17 cellular contexts compared by ENCODE assay signal in the genomic region with DNA sequence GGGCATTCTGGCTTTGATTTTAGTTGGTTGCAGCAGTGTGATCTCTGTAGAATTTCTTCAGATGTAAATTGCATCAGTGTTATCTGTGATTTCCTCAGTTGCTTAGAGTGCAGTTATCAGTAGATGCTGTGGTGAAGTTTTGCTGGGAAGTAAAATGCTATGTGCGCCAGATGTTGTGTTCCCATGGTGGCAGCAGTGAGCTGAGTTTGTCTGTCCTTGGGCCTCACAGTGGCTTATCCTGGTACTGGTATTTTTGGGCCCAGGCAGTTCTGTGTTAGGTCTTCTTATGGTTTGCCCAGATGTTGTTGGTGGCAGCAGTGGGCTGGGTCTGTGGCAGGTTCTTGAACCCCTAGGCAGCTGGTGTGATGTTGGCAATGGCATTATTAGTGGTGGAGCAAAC.
"Had no signal": no experiment of that assay in that cellular context is flagged by ENCODE, and none has a peak within 500 bp of the region (broad histone marks: within the 10 kb centered on the region; RNA-seq: fewer than 3 reads in every experiment).

No MANE protein-coding gene starts in this region.

- H3K4me1 Mint-ChIP-seq: activated naive CD4-positive, alpha-beta T cell treated with anti-CD3 and anti-CD28 coated beads, Interleukin-2, amount 50 U/mL, for 24 hours; naive B cell had no signal

- H3K27me3 ChIP-seq: brain microvascular endothelial cell, hepatocyte, right atrium auricular region, tibial artery, vagina had no signal

- H3K36me3 Mint-ChIP-seq: activated naive CD4-positive, alpha-beta T cell treated with anti-CD3 and anti-CD28 coated beads, Interleukin-2, amount 50 U/mL, for 24 hours; naive B cell had no signal

- H3K4me3 Mint-ChIP-seq: activated naive CD4-positive, alpha-beta T cell treated with anti-CD3 and anti-CD28 coated beads, Interleukin-2, amount 50 U/mL, for 24 hours; activated T-cell treated with anti-CD3 and anti-CD28 coated beads, Interleukin-2, amount 50 U/mL, for 24 hours; effector memory CD8-positive, alpha-beta T cell; naive B cell had no signal

- H3K4me1 ChIP-seq: right atrium auricular region, tibial artery, vagina had no signal

- H3K27ac ChIP-seq: brain microvascular endothelial cell, hepatocyte, right atrium auricular region, skin epidermis, tibial artery, vagina had no signal

- H3K36me3 ChIP-seq: brain microvascular endothelial cell, right atrium auricular region, tibial artery, vagina had no signal

- DNase-seq: activated CD4-positive, alpha-beta T cell treated with anti-CD3 and anti-CD28 coated beads, Interleukin-2, amount 50 U/mL, for 4 hours; activated effector memory CD4-positive, alpha-beta T cell treated with Interleukin-2 at 50 U/mL for 16 hours; activated T-cell treated with anti-CD3 and anti-CD28 coated beads, Interleukin-2, amount 50 U/mL, for 24 hours; amniotic stem cell; brain microvascular endothelial cell; effector memory CD8-positive, alpha-beta T cell; erythroblast; left colon; naive B cell; tibial artery had no signal

- H3K4me3 ChIP-seq: hepatocyte, lung, right atrium auricular region, skin epidermis, tibial artery, vagina had no signal

- H3K9me3 ChIP-seq: vagina had no signal

- H3K27me3 Mint-ChIP-seq: activated naive CD4-positive, alpha-beta T cell treated with anti-CD3 and anti-CD28 coated beads, Interleukin-2, amount 50 U/mL, for 24 hours; activated T-cell treated with anti-CD3 and anti-CD28 coated beads, Interleukin-2, amount 50 U/mL, for 24 hours; effector memory CD8-positive, alpha-beta T cell; naive B cell had no signal

- ATAC-seq: activated CD4-positive, CD25-positive, alpha-beta regulatory T cell treated with anti-CD3 and anti-CD28 coated beads, Interleukin-2, amount 50 U/mL, for 24 hours; effector memory CD8-positive, alpha-beta T cell; left colon had no signal

- H3K27ac Mint-ChIP-seq: activated naive CD4-positive, alpha-beta T cell treated with anti-CD3 and anti-CD28 coated beads, Interleukin-2, amount 50 U/mL, for 24 hours; activated T-cell treated with anti-CD3 and anti-CD28 coated beads, Interleukin-2, amount 50 U/mL, for 24 hours; effector memory CD8-positive, alpha-beta T cell; naive B cell had no signal
